ENCODE assay signal across 9 cellular contexts in the genomic region with DNA sequence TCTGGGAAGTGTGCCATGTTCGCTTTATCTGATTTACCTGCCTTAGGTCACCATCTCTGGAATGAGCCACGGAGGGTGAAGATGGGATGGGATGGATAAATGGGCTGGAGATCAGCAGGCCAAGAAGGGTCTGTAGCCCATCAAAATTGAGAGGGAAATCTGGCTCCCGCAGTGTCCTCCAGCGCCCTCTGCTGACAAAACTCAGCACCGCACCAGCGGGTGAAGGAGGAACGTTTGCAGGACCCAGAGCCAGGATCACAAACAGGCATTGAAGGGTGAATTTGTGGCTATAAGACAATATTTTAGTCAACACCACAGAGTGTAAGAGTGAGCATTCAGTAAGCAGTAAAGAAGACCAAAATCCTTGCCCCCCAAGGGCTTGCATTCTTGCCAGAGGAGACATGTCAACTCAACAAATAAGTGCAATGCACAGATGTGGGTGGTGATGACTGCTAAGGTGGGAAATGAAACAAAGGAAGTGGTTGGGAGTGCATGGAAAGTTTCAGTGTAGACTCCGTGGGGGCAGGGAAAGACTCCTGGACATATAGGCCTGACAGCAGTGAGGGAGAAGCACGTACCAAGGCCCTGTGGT.
DNase-seq lines count a peak whose midpoint lies in the region; TF ChIP-seq lines count a peak whose summit lies in the region.
"Had no signal": no experiment of that assay in that cellular context is flagged by ENCODE, and none has a peak within 500 bp of the region (broad histone marks: within the 10 kb centered on the region; RNA-seq: fewer than 3 reads in every experiment).

No MANE protein-coding gene starts in this region.

- H4K20me1 ChIP-seq in KMS-11 (ENCODE audit: insufficient read depth) = no peaks in the 10 kb centered on the region
- H4K20me1 ChIP-seq in mammary epithelial cell (ENCODE audit: insufficient read depth, low read length) = no peaks in the 10 kb centered on the region

- H3K27ac ChIP-seq in KMS-11 = no peak overlapping the region
- H3K27ac ChIP-seq in mammary epithelial cell (ENCODE audit: insufficient read depth, low read depth, low read length) = no peak overlapping the region

- H3K4me1 ChIP-seq in KMS-11 (ENCODE audit: low read depth, poor library complexity, severe bottlenecking) = no peaks in the 10 kb centered on the region
- no peaks in the 10 kb centered on the region for H3K4me1 ChIP-seq in mammary epithelial cell (ENCODE audit: insufficient read depth, low read length)

- H2AFZ ChIP-seq in KMS-11 (ENCODE audit: low read depth) (no peak overlapping the region), mammary epithelial cell (ENCODE audit: low read depth, low read length) (no peak overlapping the region)

- WGBS in mammary epithelial cell (ENCODE audit: low coverage, missing lambda C conversion rate) = 48% methylated on average over 9 of the region's 9 CpGs

- H3K27me3 ChIP-seq in KMS-11 (ENCODE audit: insufficient read depth, low read depth) (no peaks in the 10 kb centered on the region), mammary epithelial cell (ENCODE audit: insufficient read depth, low read length) (no peaks in the 10 kb centered on the region)

- no peaks in the 10 kb centered on the region for H3K79me2 ChIP-seq in KMS-11 (ENCODE audit: insufficient read depth, low read depth)
- no peaks in the 10 kb centered on the region for H3K79me2 ChIP-seq in mammary epithelial cell (ENCODE audit: insufficient read depth, low read length)

- H3K9ac ChIP-seq in KMS-11 = no peak overlapping the region
- H3K9ac ChIP-seq in mammary epithelial cell (ENCODE audit: insufficient read depth, low read length) = no peak overlapping the region

- in situ Hi-C loops in mammary epithelial cell (cut with MboI; ENCODE audit: low sequenced_read_pairs in 2 of 2) = no loop called here

- H3K4me2 ChIP-seq in KMS-11 (no peak overlapping the region), mammary epithelial cell (ENCODE audit: insufficient read depth, low read depth, low read length) (no peak overlapping the region)

- TF ChIP-seq CTCF in KMS-11 (conservative IDR thresholded peaks at IDR 0.05; ENCODE audit: low read depth, low read length) (peak; percentile 78), mammary epithelial cell (conservative IDR thresholded peaks at IDR 0.05 in 1 of 2, IDR thresholded peaks at IDR 0.05 in 1 of 2; ENCODE audit: extremely low read depth in 1 of 2, insufficient read depth in 1 of 2, low read depth in 1 of 2, low read length in 2 of 2) (peak; percentile 30 to 47), retinal pigment epithelial cell (conservative IDR thresholded peaks at IDR 0.05; ENCODE audit: low read depth, low read length) (peak; percentile 41)

- no TSS peak for BruUV-seq in mammary epithelial cell (replicated peaks; lab: Mats Ljungman, UMichigan)

- intact Hi-C loops in mammary epithelial cell (cut with micrococcal nuclease) = loop anchor here (1.0 kb wide), 1 partner anchor 72 kb away; no protein-coding TSS in a partner anchor

- dilution Hi-C loops in mammary epithelial cell (cut with HindIII; ENCODE audit: low sequenced_read_pairs) = no loop called here

- H3K9me3 ChIP-seq in mammary epithelial cell (replicated peaks; ENCODE audit: insufficient read depth, low read length) = no peaks in the 10 kb centered on the region

- CTCF ChIA-PET in mammary epithelial cell (lab: Charles Lee; ENCODE audit: low non-redundant PET) = no interaction called here

- H3K36me3 ChIP-seq in KMS-11 (ENCODE audit: insufficient read depth) = no peaks in the 10 kb centered on the region
- no peaks in the 10 kb centered on the region for H3K36me3 ChIP-seq in mammary epithelial cell (ENCODE audit: insufficient read depth, low read length)

- H3K4me3 ChIP-seq in KMS-11 (IDR thresholded peaks at IDR 0.05; ENCODE audit: insufficient read depth, low read depth, low read length) = no peak overlapping the region
- no peak overlapping the region for H3K4me3 ChIP-seq in mammary epithelial cell (replicated peaks in 1 of 3; ENCODE audit: insufficient read depth in 1 of 3, low read depth in 2 of 3, low read length in 3 of 3)
- H3K4me3 ChIP-seq in retinal pigment epithelial cell (ENCODE audit: low read length) = no peak overlapping the region

- DNase-seq in DMS53 (lab: John Stamatoyannopoulos, UW) (peak; percentile 20), DMS53 treated with DMSO at 0.1 percent for 48 hours (lab: John Stamatoyannopoulos, UW; ENCODE audit: unreplicated experiment) (no peak), mammary epithelial cell (no peak), retinal pigment epithelial cell (ENCODE audit: low read depth) (no peak), SW 1271 (lab: John Stamatoyannopoulos, UW) (no peak), midbrain (lab: John Stamatoyannopoulos, UW) (no peak), NCI-H2029 (lab: John Stamatoyannopoulos, UW) (no peak)
- DNase-seq: KG1 had no signal
